ENCODE assay signal across 21 cellular contexts in the genomic region with DNA sequence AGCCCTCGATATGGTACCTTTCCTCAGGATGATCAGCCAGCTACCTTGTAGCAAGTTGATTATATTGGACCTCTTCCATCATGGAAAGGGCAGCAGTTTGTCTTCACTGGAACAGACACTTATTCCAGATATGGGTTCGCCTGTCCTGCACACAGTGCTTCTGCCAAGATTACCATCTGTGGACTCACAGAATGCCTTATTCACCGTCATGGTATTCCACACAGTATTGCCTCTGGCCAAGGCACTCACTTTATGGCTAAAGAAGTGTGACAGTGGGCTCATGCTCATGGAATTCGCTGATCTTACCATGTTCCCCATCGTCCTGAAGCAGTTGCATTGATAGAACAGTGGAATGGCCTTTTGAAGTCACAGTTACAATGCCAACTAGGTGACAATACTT. TPM values are rescaled to one million over a fixed set of nuclear protein-coding genes. Genes with fewer than 3 reads are reported as not detected.
"Had no signal": no experiment of that assay in that cellular context is flagged by ENCODE, and none has a peak within 500 bp of the region (broad histone marks: within the 10 kb centered on the region; RNA-seq: fewer than 3 reads in every experiment).

No MANE protein-coding gene starts in this region.

RNA-seq across cellular contexts. Expression of a gene that starts 14.9 kb away (rescaled TPM):
- total RNA-seq: activated B cell treated with CpG ODN at 0.5 μM for 24 hours; activated CD4-positive, alpha-beta memory T cell treated with anti-CD3 and anti-CD28 coated beads for 36 hours; activated CD4-positive, alpha-beta T cell treated with anti-CD3 and anti-CD28 coated beads, Interleukin-2, amount 10 ng/mL, durations not matched to agents 24 days and 14 days; activated CD8-positive, alpha-beta memory T cell treated with anti-CD3 and anti-CD28 coated beads for 36 hours; activated CD8-positive, alpha-beta T cell treated with anti-CD3 and anti-CD28 coated beads for 36 hours; activated naive CD4-positive, alpha-beta T cell treated with anti-CD3 and anti-CD28 coated beads for 36 hours; activated naive CD4-positive, alpha-beta T cell treated with anti-CD3 and anti-CD28 coated beads, Interleukin-2, amount 50 U/mL, for 72 hours; activated naive CD8-positive, alpha-beta T cell treated with anti-CD3 and anti-CD28 coated beads for 36 hours; activated T-cell treated with anti-CD3 and anti-CD28 coated beads, Interleukin-2, amount 50 U/mL, for 4 hours; activated T-cell treated with anti-CD3 and anti-CD28 coated beads, Interleukin-2, amount 50 U/mL, for 72 hours; activated T-helper 1 cell treated with anti-CD3 and anti-CD28 coated beads, Interleukin-12 subunit alpha, Interleukin-12 subunit beta, Interleukin-2, Interleukin-4 antibody, amounts not matched to agents 30 ng/mL and 10 ng/mL and 1 ng/mL, durations not matched to agents 14 hours and 24 hours and 36 hours; activated T-helper 17 cell treated with anti-CD3 and anti-CD28 coated beads, Interleukin-2, amount 50 U/mL, for 72 hours; adrenal gland; aorta; astrocyte; body of pancreas; breast epithelium; cardiac septum; cerebellum; T-helper 17 cell; T-helper 2 cell treated with Interferon-gamma antibody and Interleukin-4, amounts not matched to agents 100 ng/mL and 5 ng/mL, for 36 hours had no signal
- polyA plus RNA-seq: adrenal gland, aorta had no signal

RNA-seq across cellular contexts. Expression of a gene that starts 50.7 kb away (rescaled TPM):
- total RNA-seq: activated B cell treated with CpG ODN at 0.5 μM for 24 hours; activated CD4-positive, alpha-beta memory T cell treated with anti-CD3 and anti-CD28 coated beads for 36 hours; activated CD4-positive, alpha-beta T cell treated with anti-CD3 and anti-CD28 coated beads, Interleukin-2, amount 10 ng/mL, durations not matched to agents 24 days and 14 days; activated CD8-positive, alpha-beta memory T cell treated with anti-CD3 and anti-CD28 coated beads for 36 hours; activated CD8-positive, alpha-beta T cell treated with anti-CD3 and anti-CD28 coated beads for 36 hours; activated naive CD4-positive, alpha-beta T cell treated with anti-CD3 and anti-CD28 coated beads for 36 hours; activated naive CD4-positive, alpha-beta T cell treated with anti-CD3 and anti-CD28 coated beads, Interleukin-2, amount 50 U/mL, for 72 hours; activated naive CD8-positive, alpha-beta T cell treated with anti-CD3 and anti-CD28 coated beads for 36 hours; activated T-cell treated with anti-CD3 and anti-CD28 coated beads, Interleukin-2, amount 50 U/mL, for 4 hours; activated T-cell treated with anti-CD3 and anti-CD28 coated beads, Interleukin-2, amount 50 U/mL, for 72 hours; activated T-helper 1 cell treated with anti-CD3 and anti-CD28 coated beads, Interleukin-12 subunit alpha, Interleukin-12 subunit beta, Interleukin-2, Interleukin-4 antibody, amounts not matched to agents 30 ng/mL and 10 ng/mL and 1 ng/mL, durations not matched to agents 14 hours and 24 hours and 36 hours; activated T-helper 17 cell treated with anti-CD3 and anti-CD28 coated beads, Interleukin-2, amount 50 U/mL, for 72 hours; adrenal gland; astrocyte; body of pancreas; cardiac septum; T-helper 17 cell; T-helper 2 cell treated with Interferon-gamma antibody and Interleukin-4, amounts not matched to agents 100 ng/mL and 5 ng/mL, for 36 hours had no signal
